15 cellular contexts compared by ENCODE assay signal in genomic region chr1:84286071-84286470, GRCh38.
"Had no signal": no experiment of that assay in that cellular context is flagged by ENCODE, and none has a peak within 500 bp of the region (broad histone marks: within the 10 kb centered on the region; RNA-seq: fewer than 3 reads in every experiment).

No MANE protein-coding gene starts in this region.

- ATAC-seq: activated CD4-positive, CD25-positive, alpha-beta regulatory T cell treated with anti-CD3 and anti-CD28 coated beads, Interleukin-2, amount 50 U/mL, for 24 hours; left ventricle myocardium superior; stimulated activated effector memory CD8-positive, alpha-beta T cell treated with anti-CD3 and anti-CD28 coated beads, Interleukin-12 subunit alpha, Interleukin-12 subunit beta, amount 100 ng/mL, for 72 hours had no signal

- H3K4me3 ChIP-seq: hepatocyte had no signal

- H3K36me3 Mint-ChIP-seq: stimulated activated effector memory CD8-positive, alpha-beta T cell treated with anti-CD3 and anti-CD28 coated beads, Interleukin-12 subunit alpha, Interleukin-12 subunit beta, amount 100 ng/mL, for 72 hours had no signal

- H2AFZ ChIP-seq: hepatocyte had no signal

- H3K4me1 Mint-ChIP-seq: nephron; stimulated activated effector memory CD8-positive, alpha-beta T cell treated with anti-CD3 and anti-CD28 coated beads, Interleukin-12 subunit alpha, Interleukin-12 subunit beta, amount 100 ng/mL, for 72 hours had no signal

- H3K79me2 ChIP-seq: hepatocyte had no signal

- H3K4me2 ChIP-seq: hepatocyte had no signal

- H3K27me3 ChIP-seq: hepatocyte had no signal

- H3K4me3 Mint-ChIP-seq: nephron; stimulated activated effector memory CD8-positive, alpha-beta T cell treated with anti-CD3 and anti-CD28 coated beads, Interleukin-12 subunit alpha, Interleukin-12 subunit beta, amount 100 ng/mL, for 72 hours had no signal

- H3K27ac ChIP-seq: hepatocyte had no signal

- DNase-seq: activated CD4-positive, alpha-beta T cell treated with anti-CD3 and anti-CD28 coated beads, Interleukin-2, amount 50 U/mL, for 1 hour; activated CD8-positive, alpha-beta memory T cell treated with anti-CD3 and anti-CD28 coated beads for 24 hours; activated naive CD4-positive, alpha-beta T cell; aorta; kidney; left ventricle myocardium superior; mesendoderm; nucleus accumbens; posterior cingulate gyrus; T-helper 1 cell; T1000 had no signal

- H3K27ac Mint-ChIP-seq: nephron; stimulated activated effector memory CD8-positive, alpha-beta T cell treated with anti-CD3 and anti-CD28 coated beads, Interleukin-12 subunit alpha, Interleukin-12 subunit beta, amount 100 ng/mL, for 72 hours had no signal
